ENCODE assay signal across 22 cellular contexts in the genomic region with DNA sequence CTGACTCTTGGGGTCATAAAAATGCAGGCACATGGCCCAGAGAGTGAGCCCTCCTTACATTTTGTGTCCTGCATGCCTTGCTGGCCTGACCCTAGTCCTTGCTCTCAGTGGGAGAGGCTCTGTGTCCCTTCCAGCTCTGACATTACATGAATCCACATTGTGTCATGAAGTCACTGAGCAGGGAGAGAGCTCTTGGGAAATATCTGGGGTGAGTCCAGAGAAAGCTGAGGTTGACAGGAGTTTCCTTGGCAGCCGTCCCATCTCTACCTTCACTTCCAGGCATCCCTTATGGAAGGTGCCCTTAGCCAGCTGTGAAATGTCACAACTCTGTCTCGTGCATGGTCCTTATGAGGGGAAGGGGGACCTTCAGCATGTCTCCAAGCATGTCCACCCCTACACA. TPM values are rescaled to one million over a fixed set of nuclear protein-coding genes. Genes with fewer than 3 reads are reported as not detected.
DNase-seq lines count a peak whose midpoint lies in the region; ATAC-seq and TF ChIP-seq lines count a peak whose summit lies in the region.
"Had no signal": no experiment of that assay in that cellular context is flagged by ENCODE, and none has a peak within 500 bp of the region (broad histone marks: within the 10 kb centered on the region; RNA-seq: fewer than 3 reads in every experiment).

No MANE protein-coding gene starts in this region.

- H3K9me2 ChIP-seq in PC-3 (replicated peaks; ENCODE audit: low read length) = no peaks in the 10 kb centered on the region

- H3K36me3 ChIP-seq in PC-3 (ENCODE audit: low read depth, low read length) (no peaks in the 10 kb centered on the region), psoas muscle (ENCODE audit: insufficient read depth in 1 of 2, low read depth in 1 of 2) (no peaks in the 10 kb centered on the region), BE2C (no peaks in the 10 kb centered on the region)

- H3K4me1 ChIP-seq in PC-3 (ENCODE audit: insufficient read depth, low read length) (no peaks in the 10 kb centered on the region), psoas muscle (no peaks in the 10 kb centered on the region), BE2C (no peaks in the 10 kb centered on the region)
- H3K4me1 ChIP-seq: A549, Caco-2 had no signal

- H3K9me3 ChIP-seq in PC-3 (ENCODE audit: low read length) (no peaks in the 10 kb centered on the region), psoas muscle (no peaks in the 10 kb centered on the region), BE2C (no peaks in the 10 kb centered on the region)
- H3K9me3 ChIP-seq: A549 had no signal

- no peaks in the 10 kb centered on the region for H4K20me1 ChIP-seq in PC-3 (ENCODE audit: low read length)

- H3K27me3 ChIP-seq in PC-3 (ENCODE audit: low read length) (peaks cover 4% of the 10 kb centered on the region; the same call in 1 of the 2 replicates), psoas muscle (ENCODE audit: insufficient read depth in 3 of 3, low read length in 2 of 3) (no peaks in the 10 kb centered on the region), BE2C (no peaks in the 10 kb centered on the region)

- intact Hi-C loops in PC-3 (cut with micrococcal nuclease) (no loop called here), psoas muscle (cut with DNase I) (no loop called here)

- POLR2A ChIA-PET in PC-3 (lab: Charles Lee; ENCODE audit: unreplicated experiment) = no interaction called here

- ATAC-seq in PC-3 = no peak
- peak; percentile 59 for ATAC-seq in esophagus mucosa
- ATAC-seq in psoas muscle = peak; percentile 63 to 84 (median 72)
- no peak for ATAC-seq in HG03095 (IDR thresholded peaks at IDR 0.05; ENCODE audit: unreplicated experiment)
- ATAC-seq: A549; CD8-positive, alpha-beta T cell had no signal

- TF ChIP-seq CTCF in PC-3 (conservative IDR thresholded peaks at IDR 0.05; ENCODE audit: low read depth, low read length) = no peak
- no peak for TF ChIP-seq CTCF in psoas muscle (IDR thresholded peaks at IDR 0.05)
- TF ChIP-seq CTCF in BE2C (IDR thresholded peaks at IDR 0.05; ENCODE audit: low read depth, low read length) = no peak

- no peaks in the 10 kb centered on the region for H3F3A ChIP-seq in PC-3 (ENCODE audit: low read length, unreplicated experiment)

- no peak overlapping the region for H3K4me2 ChIP-seq in PC-3 (ENCODE audit: low read length)
- H3K4me2 ChIP-seq: A549 had no signal

- DNase-seq in M059J (ENCODE audit: low read depth) = peak; percentile 5
- peak; percentile 18 for DNase-seq in PC-3
- no peak for DNase-seq in psoas muscle
- DNase-seq in ACHN = no peak
- no peak for DNase-seq in NCI-H2107 treated with DMSO at 0.1 percent for 48 hours (lab: John Stamatoyannopoulos, UW; ENCODE audit: unreplicated experiment)
- no peak for DNase-seq in BE2C
- DNase-seq: Caco-2; CD8-positive, alpha-beta T cell; HCEC 1CT; IMR-90; KG1; NCI-H1092; NCI-H1436; NCI-H1930; NCI-H524; NCI-H774; SHP77 treated with DMSO at 0.1 percent for 48 hours; T-helper 1 cell had no signal

- H3K27ac ChIP-seq in PC-3 (ENCODE audit: low read length) (no peak overlapping the region), psoas muscle (no peak overlapping the region)
- H3K27ac ChIP-seq: A549, C4-2B had no signal

- H3K4me3 ChIP-seq in PC-3 (ENCODE audit: low read length) = no peak overlapping the region
- no peak overlapping the region for H3K4me3 ChIP-seq in psoas muscle
- H3K4me3 ChIP-seq in BE2C (ENCODE audit: low read depth, low read length) = no peak overlapping the region
- H3K4me3 ChIP-seq: A549 had no signal

- in situ Hi-C loops in ACHN (cut with HindIII; ENCODE audit: low pct_ligation_motif_present, low pct_unique_long_range_greater_than_20kb, low sequenced_read_pairs) = no loop called here

- no peak overlapping the region for H3K9ac ChIP-seq in PC-3 (ENCODE audit: low read length)

- whole genome bisulfite sequencing in psoas muscle, 3 donors = 77 to 86% (median 83%) methylated on average over 2 of the region's 2 CpGs

- no peaks in the 10 kb centered on the region for H3K79me2 ChIP-seq in PC-3 (ENCODE audit: low read length)

- BruUV-seq in PC-3 (replicated peaks; lab: Mats Ljungman, UMichigan) = no TSS peak

- no peak overlapping the region for H2AFZ ChIP-seq in PC-3 (ENCODE audit: low read length)

- CTCF ChIA-PET in PC-3 (lab: Charles Lee) = no interaction called here

RNA-seq across cellular contexts. Expression of a gene that starts 41.0 kb away (rescaled TPM):
- total RNA-seq in M059J (2014; rRNA removed; shearing (Covaris generic)) = 0.05 and 0.17 TPM in 2 replicates
- total RNA-seq in PC-3 (2014; rRNA removed) (not detected in 2 replicates), esophagus mucosa (82.5 TPM), psoas muscle (under 1 TPM in 2 of 4 donors, not detected in 2; 0.02 TPM)
- under 1 TPM in 2 of 3 donors, not detected in 1; 0.01 to 0.03 TPM for polyA plus RNA-seq in psoas muscle
- 0.22 TPM for polyA plus RNA-seq in BE2C (2012; ENCODE audit: insufficient read depth, insufficient read length, low read depth)
- total RNA-seq: CD8-positive, alpha-beta T cell had no signal

Comparison
In these comparisons a context has a peak if more than half of its experiments do, and no peak if none do; other contexts are left out.
1. DNase-seq: peak in M059J (single experiment) and PC-3 (single experiment); none in psoas muscle (0 of 2), ACHN (single experiment), NCI-H2107 treated with DMSO at 0.1 percent for 48 hours (single experiment) and BE2C (single experiment).
2. ATAC-seq: peak in esophagus mucosa (single experiment) and psoas muscle (4 of 4); none in PC-3 (single experiment) and HG03095 (single experiment).
3. RNA of a gene that starts 41.0 kb away (total RNA-seq): 82.5 TPM in esophagus mucosa (single experiment); 0.05 to 0.17 TPM in M059J, 0.02 TPM in psoas muscle and not detected in PC-3; every median in the first group is over 10 times any median in the second.